11 cellular contexts compared by ENCODE assay signal in genomic region chr2:84878896-84879594, GRCh38. TPM values are rescaled to one million over a fixed set of nuclear protein-coding genes. Genes with fewer than 3 reads are reported as not detected.
A peak's percentile ranks its signal among the peaks of the same experiment; 100 is the strongest.
DNase-seq lines count a peak whose midpoint lies in the region; ATAC-seq and TF ChIP-seq lines count a peak whose summit lies in the region.
"Had no signal": no experiment of that assay in that cellular context is flagged by ENCODE, and none has a peak within 500 bp of the region (broad histone marks: within the 10 kb centered on the region; RNA-seq: fewer than 3 reads in every experiment).

No MANE protein-coding gene starts in this region.

- CTCF ChIA-PET in activated CD4-positive, alpha-beta T cell treated with anti-CD3 and anti-CD28 coated beads, Interleukin-2, amount 10 ng/mL, durations not matched to agents 7 days and 5 days (lab: Charles Lee) = interaction anchor here (1.0 to 9.5 kb wide), 4 partner anchors 10 to 53 kb away, joined by 3 to 69 read pairs (median 3); no protein-coding TSS in a partner anchor
- CTCF ChIA-PET in activated CD8-positive, alpha-beta memory T cell treated with anti-CD3 and anti-CD28 coated beads, Interleukin-2, amount 10 ng/mL, durations not matched to agents 7 days and 5 days (lab: Charles Lee) = interaction anchor here (1.4 to 10.7 kb wide), 4 partner anchors 10 to 45 kb away, joined by 3 to 143 read pairs (median 8); no protein-coding TSS in a partner anchor

- peak overlapping the region; percentile 96 for H3K4me2 ChIP-seq in hepatocyte
- H3K4me2 ChIP-seq: PC-9 had no signal

- peaks cover 74% of the 10 kb centered on the region for H3K4me1 Mint-ChIP-seq in activated CD4-positive, alpha-beta T cell treated with anti-CD3 and anti-CD28 coated beads, Interleukin-2, amount 10 ng/mL, durations not matched to agents 7 days and 5 days
- peaks cover 61% of the 10 kb centered on the region for H3K4me1 Mint-ChIP-seq in activated CD8-positive, alpha-beta memory T cell treated with anti-CD3 and anti-CD28 coated beads, Interleukin-2, amount 10 ng/mL, durations not matched to agents 7 days and 5 days
- H3K4me1 Mint-ChIP-seq in stimulated activated effector memory CD8-positive, alpha-beta T cell treated with anti-CD3 and anti-CD28 coated beads, Interleukin-12 subunit alpha, Interleukin-12 subunit beta, amount 100 ng/mL, for 72 hours = peaks cover 54% of the 10 kb centered on the region

- H3K9me2 ChIP-seq in hepatocyte (replicated peaks; ENCODE audit: insufficient read depth) = no peaks in the 10 kb centered on the region

- no peak overlapping the region for H3K4me3 ChIP-seq in hepatocyte
- H3K4me3 ChIP-seq: K562, PC-9 had no signal

- no peaks in the 10 kb centered on the region for H3K79me2 ChIP-seq in hepatocyte

- peaks cover 54% of the 10 kb centered on the region for H3K27me3 ChIP-seq in hepatocyte

- DNase-seq in activated CD4-positive, alpha-beta T cell treated with anti-CD3 and anti-CD28 coated beads, Interleukin-2, amount 10 ng/mL, durations not matched to agents 7 days and 5 days = no peak
- DNase-seq in activated CD4-positive, alpha-beta T cell treated with anti-CD3 and anti-CD28 coated beads, Interleukin-2, amount 50 U/mL, for 4 hours = no peak
- DNase-seq in activated CD8-positive, alpha-beta memory T cell treated with anti-CD3 and anti-CD28 coated beads, Interleukin-2, amount 10 ng/mL, durations not matched to agents 7 days and 5 days = no peak
- DNase-seq in hepatocyte (ENCODE audit: low spot score) = no peak
- DNase-seq in stimulated activated effector memory CD8-positive, alpha-beta T cell treated with anti-CD3 and anti-CD28 coated beads, Interleukin-12 subunit alpha, Interleukin-12 subunit beta, amount 100 ng/mL, for 72 hours (ENCODE audit: low spot score in 2 of 2) = no peak
- DNase-seq in SK-N-DZ (ENCODE audit: low spot score) = no peak
- DNase-seq in putamen (ENCODE audit: low spot score) = no peak
- DNase-seq: hypothalamus, PC-9 had no signal

- POLR2A ChIA-PET in activated CD4-positive, alpha-beta T cell treated with anti-CD3 and anti-CD28 coated beads, Interleukin-2, amount 10 ng/mL, durations not matched to agents 7 days and 5 days (lab: Charles Lee) = interaction anchor here (0.6 kb wide), 1 partner anchor 352 kb away, joined by 3 read pairs; no protein-coding TSS in a partner anchor

- 70% methylated on average over 7 of the region's 7 CpGs for WGBS in hepatocyte (ENCODE audit: low lambda C conversion rate, missing lambda C conversion rate)

- peaks cover 43% of the 10 kb centered on the region for H3K36me3 Mint-ChIP-seq in activated CD4-positive, alpha-beta T cell treated with anti-CD3 and anti-CD28 coated beads, Interleukin-2, amount 10 ng/mL, durations not matched to agents 7 days and 5 days (ENCODE audit: low read depth)
- H3K36me3 Mint-ChIP-seq in activated CD8-positive, alpha-beta memory T cell treated with anti-CD3 and anti-CD28 coated beads, Interleukin-2, amount 10 ng/mL, durations not matched to agents 7 days and 5 days = peaks cover 12% of the 10 kb centered on the region
- H3K36me3 Mint-ChIP-seq in stimulated activated effector memory CD8-positive, alpha-beta T cell treated with anti-CD3 and anti-CD28 coated beads, Interleukin-12 subunit alpha, Interleukin-12 subunit beta, amount 100 ng/mL, for 72 hours = peaks cover 4% of the 10 kb centered on the region

- H4K20me1 ChIP-seq in hepatocyte (ENCODE audit: insufficient read depth, poor library complexity, severe bottlenecking) = no peaks in the 10 kb centered on the region

- ATAC-seq in activated CD8-positive, alpha-beta memory T cell treated with anti-CD3 and anti-CD28 coated beads, Interleukin-2, amount 10 ng/mL, durations not matched to agents 7 days and 5 days = no peak
- no peak for ATAC-seq in stimulated activated effector memory CD8-positive, alpha-beta T cell treated with anti-CD3 and anti-CD28 coated beads, Interleukin-12 subunit alpha, Interleukin-12 subunit beta, amount 100 ng/mL, for 72 hours
- ATAC-seq in HG03439 (IDR thresholded peaks at IDR 0.05; ENCODE audit: unreplicated experiment) = no peak
- ATAC-seq: K562 had no signal

- H3K9me3 ChIP-seq in hepatocyte (ENCODE audit: low read depth) = no peaks in the 10 kb centered on the region

- peaks cover 14% of the 10 kb centered on the region for H3K4me1 ChIP-seq in hepatocyte (ENCODE audit: insufficient read depth)

- no peak overlapping the region for H2AFZ ChIP-seq in hepatocyte
- H2AFZ ChIP-seq: PC-9 had no signal

- no peaks in the 10 kb centered on the region for H3K36me3 ChIP-seq in hepatocyte (replicated peaks; ENCODE audit: insufficient read depth, low read depth)

- H3K4me3 Mint-ChIP-seq in activated CD4-positive, alpha-beta T cell treated with anti-CD3 and anti-CD28 coated beads, Interleukin-2, amount 10 ng/mL, durations not matched to agents 7 days and 5 days = peak overlapping the region; percentile 90
- peak overlapping the region; percentile 92 for H3K4me3 Mint-ChIP-seq in activated CD8-positive, alpha-beta memory T cell treated with anti-CD3 and anti-CD28 coated beads, Interleukin-2, amount 10 ng/mL, durations not matched to agents 7 days and 5 days
- peak overlapping the region; percentile 87 for H3K4me3 Mint-ChIP-seq in stimulated activated effector memory CD8-positive, alpha-beta T cell treated with anti-CD3 and anti-CD28 coated beads, Interleukin-12 subunit alpha, Interleukin-12 subunit beta, amount 100 ng/mL, for 72 hours

- no peak for TF ChIP-seq CTCF in hepatocyte (IDR thresholded peaks at IDR 0.05; ENCODE audit: poor library complexity)

- H3K27me3 Mint-ChIP-seq in activated CD4-positive, alpha-beta T cell treated with anti-CD3 and anti-CD28 coated beads, Interleukin-2, amount 10 ng/mL, durations not matched to agents 7 days and 5 days = no peaks in the 10 kb centered on the region
- no peaks in the 10 kb centered on the region for H3K27me3 Mint-ChIP-seq in activated CD8-positive, alpha-beta memory T cell treated with anti-CD3 and anti-CD28 coated beads, Interleukin-2, amount 10 ng/mL, durations not matched to agents 7 days and 5 days

- H3K9me3 Mint-ChIP-seq in activated CD4-positive, alpha-beta T cell treated with anti-CD3 and anti-CD28 coated beads, Interleukin-2, amount 10 ng/mL, durations not matched to agents 7 days and 5 days = no peaks in the 10 kb centered on the region
- H3K9me3 Mint-ChIP-seq in activated CD8-positive, alpha-beta memory T cell treated with anti-CD3 and anti-CD28 coated beads, Interleukin-2, amount 10 ng/mL, durations not matched to agents 7 days and 5 days (ENCODE audit: low read depth) = no peaks in the 10 kb centered on the region
- no peaks in the 10 kb centered on the region for H3K9me3 Mint-ChIP-seq in stimulated activated effector memory CD8-positive, alpha-beta T cell treated with anti-CD3 and anti-CD28 coated beads, Interleukin-12 subunit alpha, Interleukin-12 subunit beta, amount 100 ng/mL, for 72 hours

- H3K27ac ChIP-seq in hepatocyte = no peak overlapping the region
- H3K27ac ChIP-seq: PC-9 had no signal

- H3K27ac Mint-ChIP-seq in activated CD4-positive, alpha-beta T cell treated with anti-CD3 and anti-CD28 coated beads, Interleukin-2, amount 10 ng/mL, durations not matched to agents 7 days and 5 days = peak overlapping the region; percentile 78
- H3K27ac Mint-ChIP-seq in activated CD8-positive, alpha-beta memory T cell treated with anti-CD3 and anti-CD28 coated beads, Interleukin-2, amount 10 ng/mL, durations not matched to agents 7 days and 5 days = no peak overlapping the region
- no peak overlapping the region for H3K27ac Mint-ChIP-seq in stimulated activated effector memory CD8-positive, alpha-beta T cell treated with anti-CD3 and anti-CD28 coated beads, Interleukin-12 subunit alpha, Interleukin-12 subunit beta, amount 100 ng/mL, for 72 hours

RNA-seq across cellular contexts. Expression of gene TRABD2A, which starts 1.8 kb away (rescaled TPM):
- total RNA-seq in activated CD4-positive, alpha-beta T cell treated with anti-CD3 and anti-CD28 coated beads, Interleukin-2, amount 10 ng/mL, durations not matched to agents 7 days and 5 days = 10 to 100 TPM; 70.2 to 74.6 TPM
- 10 to 100 TPM; 30.2 to 32.4 TPM for total RNA-seq in activated CD8-positive, alpha-beta memory T cell treated with anti-CD3 and anti-CD28 coated beads, Interleukin-2, amount 10 ng/mL, durations not matched to agents 7 days and 5 days
- total RNA-seq in hepatocyte = 2.2 and 4.1 TPM in 2 replicates
- polyA plus RNA-seq in hepatocyte = 1.6 and 2.9 TPM in 2 replicates
- 0.29 and 0.59 TPM in 2 replicates for polyA plus RNA-seq in SK-N-DZ (2014; cell fraction: cytosol; rRNA removed)
- polyA plus RNA-seq in SK-N-DZ (2014; cell fraction: nucleus; rRNA removed) = not detected in 2 replicates

RNA-seq across cellular contexts. Expression of gene TMSB10, which starts 26.4 kb away (rescaled TPM):
- total RNA-seq in activated CD4-positive, alpha-beta T cell treated with anti-CD3 and anti-CD28 coated beads, Interleukin-2, amount 10 ng/mL, durations not matched to agents 7 days and 5 days = 1,000 to 10,000 TPM; 5,491 to 5,845 TPM
- 1,000 to 10,000 TPM; 3,578 to 3,807 TPM for total RNA-seq in activated CD8-positive, alpha-beta memory T cell treated with anti-CD3 and anti-CD28 coated beads, Interleukin-2, amount 10 ng/mL, durations not matched to agents 7 days and 5 days
- 2,904 and 3,356 TPM in 2 replicates for total RNA-seq in hepatocyte
- 2,879 and 3,340 TPM in 2 replicates for polyA plus RNA-seq in hepatocyte
- 5,716 and 6,225 TPM in 2 replicates for polyA plus RNA-seq in SK-N-DZ (2014; cell fraction: cytosol; rRNA removed)
- 3,361 and 4,439 TPM in 2 replicates for polyA plus RNA-seq in SK-N-DZ (2014; cell fraction: nucleus; rRNA removed)
